8 cellular contexts compared by ENCODE assay signal in genomic region chr4:55545681-55546632, GRCh38. TPM values are rescaled to one million over a fixed set of nuclear protein-coding genes. Genes with fewer than 3 reads are reported as not detected.
DNase-seq lines count a peak whose midpoint lies in the region; ATAC-seq and TF ChIP-seq lines count a peak whose summit lies in the region.

No MANE protein-coding gene starts in this region.

- DNase-seq in A172 (ENCODE audit: low spot score) (peak; percentile 41), NCI-H2171 treated with DMSO at 0.1 percent for 48 hours (lab: John Stamatoyannopoulos, UW) (peak; percentile 63), WTC11 (ENCODE audit: low spot score) (peak; percentile 68), cardiac fibroblast (ENCODE audit: low read depth in 2 of 2) (peak; percentile 71 to 77), iris pigment epithelial cell (ENCODE audit: low read depth) (peak; percentile 70)
- DNase-seq in stimulated activated CD4-positive, alpha-beta T cell treated with anti-CD3 and anti-CD28 coated beads, Interleukin-12 subunit alpha, Interleukin-12 subunit beta, amount 100 ng/mL, for 24 hours (ENCODE audit: low read depth in 2 of 2), result peak; percentile 50 to 51

- peak overlapping the region; percentile 76 to 78 for H3K4me3 ChIP-seq in cardiac fibroblast (replicated peaks in 1 of 2; ENCODE audit: low read depth in 2 of 2, low read length in 2 of 2)

- POLR2A ChIA-PET in WTC11 (lab: Charles Lee), result interaction anchor here (0.5 to 1.5 kb wide), 3 partner anchors 11 to 89 kb away, joined by 3 to 6 read pairs (median 5); no protein-coding TSS in a partner anchor

- no peaks in the 10 kb centered on the region for H3K27me3 Mint-ChIP-seq in WTC11 (ENCODE audit: low read depth)

- H3K27ac Mint-ChIP-seq in WTC11, result peak overlapping the region; percentile 83

- TF ChIP-seq CTCF in WTC11 (IDR thresholded peaks at IDR 0.05), result no peak
- no peak for TF ChIP-seq CTCF in cardiac fibroblast (IDR thresholded peaks at IDR 0.05; ENCODE audit: low read depth, low read length)

- peak; percentile 37 for ATAC-seq in GM18861 (IDR thresholded peaks at IDR 0.05; ENCODE audit: unreplicated experiment)
- ATAC-seq in HG03095 (IDR thresholded peaks at IDR 0.05; ENCODE audit: unreplicated experiment), result peak; percentile 40
- ATAC-seq in WTC11, result peak; percentile 29

- CTCF ChIA-PET in WTC11 (lab: Charles Lee), result interaction anchor here (0.6 to 1.6 kb wide), 19 partner anchors 10 to 403 kb away, joined by 3 to 9 read pairs (median 4); partner anchors contain the start of genes EXOC1L and NMU

- H3K9me3 Mint-ChIP-seq in WTC11, result no peaks in the 10 kb centered on the region

- no peaks in the 10 kb centered on the region for H3K36me3 Mint-ChIP-seq in WTC11

- H3K4me1 Mint-ChIP-seq in WTC11, result peaks cover 64% of the 10 kb centered on the region

- peak overlapping the region; percentile 90 for H3K4me3 Mint-ChIP-seq in WTC11

TF ChIP-seq in WTC11, 78 proteins besides CTCF, POLR2A, EP300 and RAD21:
- TF ChIP-seq PREB (CRISPR knock-in tag; IDR thresholded peaks at IDR 0.05; ENCODE audit: borderline replicate concordance), result 0 out of 2 replicates have a peak, but pooled peaks have one; percentile 37
- TF ChIP-seq FOXP1 (CRISPR knock-in tag; IDR thresholded peaks at IDR 0.05; ENCODE audit: borderline replicate concordance), result peak; percentile 50; the same call in 1 of the 2 replicates
- no peak for TF ChIP-seq FOXP4 (CRISPR knock-in tag; IDR thresholded peaks at IDR 0.05)
- TF ChIP-seq HMGXB4 (CRISPR knock-in tag; IDR thresholded peaks at IDR 0.05), result peak; percentile 53; the same call in 1 of the 2 replicates
- peak; percentile 51; the same call in 1 of the 2 replicates for TF ChIP-seq SMAD4 (CRISPR knock-in tag; IDR thresholded peaks at IDR 0.05)
- no peak for TF ChIP-seq NR3C1 (CRISPR knock-in tag; conservative IDR thresholded peaks at IDR 0.05; ENCODE audit: low read depth)
- peak; percentile 36; the same call in 1 of the 2 replicates for TF ChIP-seq ESRRA (CRISPR knock-in tag; IDR thresholded peaks at IDR 0.05; ENCODE audit: borderline replicate concordance)
- TF ChIP-seq ZNF219 (CRISPR knock-in tag; IDR thresholded peaks at IDR 0.05; ENCODE audit: borderline replicate concordance), result no peak
- no peak for TF ChIP-seq NFYB (CRISPR knock-in tag; conservative IDR thresholded peaks at IDR 0.05; ENCODE audit: low read depth)
- no peak for TF ChIP-seq ZNF232 (CRISPR knock-in tag; IDR thresholded peaks at IDR 0.05)
- no peak for TF ChIP-seq ZNF263 (CRISPR knock-in tag; IDR thresholded peaks at IDR 0.05; ENCODE audit: low read depth)
- TF ChIP-seq GTF2I (CRISPR knock-in tag; conservative IDR thresholded peaks at IDR 0.05), result no peak
- no peak for TF ChIP-seq MYBL2 (CRISPR knock-in tag; IDR thresholded peaks at IDR 0.05)
- no peak for TF ChIP-seq ATF1 (CRISPR knock-in tag; IDR thresholded peaks at IDR 0.05)
- 0 out of 2 replicates have a peak, but pooled peaks have one; percentile 46 for TF ChIP-seq GABPB1 (CRISPR knock-in tag; IDR thresholded peaks at IDR 0.05)
- TF ChIP-seq CBFB (CRISPR knock-in tag; IDR thresholded peaks at IDR 0.05; ENCODE audit: low read depth), result no peak
- TF ChIP-seq KAT7 (CRISPR knock-in tag; IDR thresholded peaks at IDR 0.05; ENCODE audit: borderline replicate concordance), result peak; percentile 89; the same call in 1 of the 2 replicates
- TF ChIP-seq MXD4 (CRISPR knock-in tag; IDR thresholded peaks at IDR 0.05; ENCODE audit: borderline replicate concordance), result no peak
- no peak for TF ChIP-seq ZNF281 (CRISPR knock-in tag; IDR thresholded peaks at IDR 0.05)
- no peak for TF ChIP-seq E2F4 (CRISPR knock-in tag; IDR thresholded peaks at IDR 0.05; ENCODE audit: borderline replicate concordance, low read depth)
- no peak for TF ChIP-seq SOX15 (CRISPR knock-in tag; IDR thresholded peaks at IDR 0.05)
- no peak for TF ChIP-seq NFATC4 (CRISPR knock-in tag; IDR thresholded peaks at IDR 0.05)
- TF ChIP-seq NR2C2 (CRISPR knock-in tag; IDR thresholded peaks at IDR 0.05), result no peak
- no peak for TF ChIP-seq GRHL2 (CRISPR knock-in tag; IDR thresholded peaks at IDR 0.05; ENCODE audit: insufficient replicate concordance, severe bottlenecking)
- TF ChIP-seq FOXK1 (CRISPR knock-in tag; IDR thresholded peaks at IDR 0.05), result no peak
- TF ChIP-seq SP1 (CRISPR knock-in tag; conservative IDR thresholded peaks at IDR 0.05), result no peak
- TF ChIP-seq ZNF423 (CRISPR knock-in tag; IDR thresholded peaks at IDR 0.05), result no peak

RNA-seq across cellular contexts. Expression of gene CLOCK, which starts 0.8 kb away (rescaled TPM):
- 33.8 and 35.1 TPM in 2 replicates for total RNA-seq in A172 (2014; rRNA removed; shearing (Covaris generic))
- 18.6 to 18.9 TPM (median 18.6 TPM) in 3 replicates for total RNA-seq in WTC11 (2021)

RNA-seq across cellular contexts. Expression of gene PDCL2, which starts 46.1 kb away (rescaled TPM):
- 2.9 TPM in 1 of 2 replicates, not detected in the other for total RNA-seq in A172 (2014; rRNA removed; shearing (Covaris generic))
- total RNA-seq in WTC11 (2021), result 0.21 TPM in 1 of 3 replicates, not detected in the others

Comparison
In these comparisons a context has a peak if more than half of its experiments do, and no peak if none do; other contexts are left out.
1. Peak in every context shown above with its lines: DNase-seq, ATAC-seq and H3K4me3 ChIP-seq.